ENCODE assay signal across 13 cellular contexts in genomic region chr7:157077986-157078644, GRCh38.
DNase-seq lines count a peak whose midpoint lies in the region; TF ChIP-seq lines count a peak whose summit lies in the region.
"Had no signal": no experiment of that assay in that cellular context is flagged by ENCODE, and none has a peak within 500 bp of the region (broad histone marks: within the 10 kb centered on the region; RNA-seq: fewer than 3 reads in every experiment).

No MANE protein-coding gene starts in this region.

- H3K27me3 ChIP-seq in AG04450 (ENCODE audit: control insufficient read depth, insufficient read depth, low read length) (peaks cover 29% of the 10 kb centered on the region), H9 (ENCODE audit: insufficient read depth, low read length) (peaks cover 2% of the 10 kb centered on the region; the same call in 1 of the 2 replicates), colonic mucosa (peaks cover 12% of the 10 kb centered on the region)

- H3K27me3 Mint-ChIP-seq in H9 (ENCODE audit: low read depth) = peaks cover 69% of the 10 kb centered on the region
- peaks cover 8% of the 10 kb centered on the region for H3K27me3 Mint-ChIP-seq in endothelial cell (ENCODE audit: unreplicated experiment)

- H3K4me3 ChIP-seq in AG04450 (ENCODE audit: low read depth, low read length) (peak overlapping the region; percentile 25; the same call in 1 of the 2 replicates), colonic mucosa (no peak overlapping the region)
- H3K4me3 ChIP-seq: left lung, prostate gland had no signal

- H3K9me3 Mint-ChIP-seq in H9 (peaks cover 2 to 10% of the 10 kb centered on the region in 2 experiments), endothelial cell (ENCODE audit: unreplicated experiment) (peaks cover 3% of the 10 kb centered on the region)

- no peak overlapping the region for H3K27ac Mint-ChIP-seq in H9
- no peak overlapping the region for H3K27ac Mint-ChIP-seq in endothelial cell (ENCODE audit: unreplicated experiment)

- no peak overlapping the region; the same call in none of the 2 replicates for H3K14ac ChIP-seq in H9 (ENCODE audit: insufficient read depth, low read length)

- no peak for DNase-seq in AG04450 (ENCODE audit: low read depth, low spot score)
- DNase-seq in H9 = peak; percentile 60
- peak; percentile 54 for DNase-seq in endothelial cell (ENCODE audit: low spot score)
- peak; percentile 80 for DNase-seq in mesenteric fat pad (ENCODE audit: low spot score)
- DNase-seq in colonic mucosa = no peak
- DNase-seq in DMS 273 treated with DMSO at 0.1 percent for 48 hours (lab: John Stamatoyannopoulos, UW) = no peak
- no peak for DNase-seq in kidney tubule cell (ENCODE audit: low spot score)
- no peak for DNase-seq in HUDEP-2 (lab: John Stamatoyannopoulos, UW; ENCODE audit: unreplicated experiment in 76 of 76)
- DNase-seq: OCI-M1, T-helper 9 cell had no signal

- WGBS in H9 (ENCODE audit: extremely low coverage, insufficient read length, low lambda C conversion rate) = no CpG with 5 or more reads among the region's 44 CpGs

- H3K18ac ChIP-seq in H9 (ENCODE audit: insufficient read length, low read depth, low read length) = no peak overlapping the region

- no peak overlapping the region for H2BK20ac ChIP-seq in H9 (ENCODE audit: low read depth, low read length, poor library complexity, severe bottlenecking)

- no peak overlapping the region for H2BK15ac ChIP-seq in H9 (ENCODE audit: low read depth, low read length)

- H3K27ac ChIP-seq in AG04450 (ENCODE audit: low read depth, low read length) (no peak overlapping the region), H9 (ENCODE audit: insufficient read length, low read depth, low read length) (no peak overlapping the region), colonic mucosa (no peak overlapping the region)
- H3K27ac ChIP-seq: C4-2B, left lung, prostate gland had no signal

- H3K4ac ChIP-seq in H9 (ENCODE audit: low read depth, low read length) = no peak overlapping the region

- H3K4me1 ChIP-seq in H9 (ENCODE audit: insufficient read depth, low read length) = no peaks in the 10 kb centered on the region
- no peaks in the 10 kb centered on the region for H3K4me1 ChIP-seq in colonic mucosa
- H3K4me1 ChIP-seq: left lung, prostate gland had no signal

- no peak overlapping the region for H4K91ac ChIP-seq in H9 (ENCODE audit: insufficient read length, low read depth, low read length)

- H2BK5ac ChIP-seq in H9 (ENCODE audit: insufficient read length, low read length) = no peak overlapping the region

- H3T11ph ChIP-seq in H9 (ENCODE audit: low read length) = no peak overlapping the region

- H3K36me3 ChIP-seq in colonic mucosa = no peaks in the 10 kb centered on the region
- H3K36me3 ChIP-seq: left lung, prostate gland had no signal

- peak overlapping the region; percentile 51 to 53 for H3K4me3 Mint-ChIP-seq in H9
- no peak overlapping the region for H3K4me3 Mint-ChIP-seq in endothelial cell (ENCODE audit: unreplicated experiment)

- H3K4me2 ChIP-seq in H9 (ENCODE audit: insufficient read depth, insufficient read length, low read length) = peak overlapping the region; percentile 43

- H3K79me2 ChIP-seq in H9 (ENCODE audit: insufficient read depth, low read length) = no peaks in the 10 kb centered on the region

- no peak overlapping the region for H2AK5ac ChIP-seq in H9 (ENCODE audit: insufficient read length, low read length)

- POLR2A ChIA-PET in AG04450 (lab: Yijun Ruan, JAX) = no interaction called here

- no peak overlapping the region for H3K9ac ChIP-seq in H9 (ENCODE audit: extremely low read depth, insufficient read length, low read length)
- H3K9ac ChIP-seq in colonic mucosa (ENCODE audit: low read depth in 2 of 2, low read length in 2 of 2) = no peak overlapping the region

- TF ChIP-seq CTCF in AG04450 (IDR thresholded peaks at IDR 0.05; ENCODE audit: low read depth, low read length) (no peak), H9 (conservative IDR thresholded peaks at IDR 0.05) (no peak), endothelial cell (IDR thresholded peaks at IDR 0.05; ENCODE audit: unreplicated experiment) (no peak), colonic mucosa (IDR thresholded peaks at IDR 0.05) (no peak)

- peaks cover 10% of the 10 kb centered on the region for H3K23me2 ChIP-seq in H9 (ENCODE audit: insufficient read length, low read depth, low read length, poor library complexity, severe bottlenecking)

- H4K5ac ChIP-seq in H9 (ENCODE audit: insufficient read length, low read depth, low read length) = no peak overlapping the region

- no peaks in the 10 kb centered on the region; the same call in 1 of the 2 replicates for H3K9me3 ChIP-seq in AG04450 (ENCODE audit: control insufficient read depth, insufficient read depth, low read length)
- H3K9me3 ChIP-seq in H9 (ENCODE audit: control insufficient read depth, low read depth, low read length) = no peaks in the 10 kb centered on the region
- no peaks in the 10 kb centered on the region for H3K9me3 ChIP-seq in colonic mucosa
- H3K9me3 ChIP-seq: prostate gland had no signal

- no peak overlapping the region for H4K8ac ChIP-seq in H9 (replicated peaks; ENCODE audit: insufficient read length, low read depth, low read length)

- H3K79me1 ChIP-seq in H9 (ENCODE audit: insufficient read depth, low read depth, low read length, poor library complexity, severe bottlenecking) = no peaks in the 10 kb centered on the region

- H2AFZ ChIP-seq in H9 (ENCODE audit: low read length) = no peak overlapping the region

- intact Hi-C loops in colonic mucosa (cut with DNase I) = no loop called here

- CTCF ChIA-PET in AG04450 (lab: Charles Lee) = no interaction called here

- no peak overlapping the region for H3K23ac ChIP-seq in H9 (ENCODE audit: insufficient read length, low read depth, low read length)

- H3K36me3 Mint-ChIP-seq in H9 (ENCODE audit: insufficient read depth in 1 of 3, low read depth in 3 of 3) (no peaks in the 10 kb centered on the region), endothelial cell (ENCODE audit: low read depth, unreplicated experiment) (peaks cover 2% of the 10 kb centered on the region)

- H4K20me1 ChIP-seq in H9 (ENCODE audit: control insufficient read depth, insufficient read depth, insufficient read length) = no peaks in the 10 kb centered on the region

- no peak overlapping the region for H2BK120ac ChIP-seq in H9 (ENCODE audit: low read depth, low read length, poor library complexity, severe bottlenecking)

- H3K4me1 Mint-ChIP-seq in H9 (peaks cover 8 to 12% of the 10 kb centered on the region in 2 experiments; a peak in 2 of 4 replicates), endothelial cell (ENCODE audit: unreplicated experiment) (peaks cover 6% of the 10 kb centered on the region)

- H2BK12ac ChIP-seq in H9 (ENCODE audit: insufficient read length, low read depth, low read length) = no peak overlapping the region

- no peak overlapping the region for H3K56ac ChIP-seq in H9 (ENCODE audit: insufficient read length, low read depth, low read length)

Comparison
In these comparisons a context has a peak if more than half of its experiments do, and no peak if none do; other contexts are left out.
1. DNase-seq: peak in H9 (single experiment), endothelial cell (single experiment) and mesenteric fat pad (single experiment); none in AG04450 (single experiment), colonic mucosa (single experiment), DMS 273 treated with DMSO at 0.1 percent for 48 hours (single experiment), kidney tubule cell (single experiment) and HUDEP-2 (0 of 76).